21 cellular contexts compared by ENCODE assay signal in genomic region chr6:137471497-137471896, GRCh38. TPM values are rescaled to one million over a fixed set of nuclear protein-coding genes. Genes with fewer than 3 reads are reported as not detected.
A peak's percentile ranks its signal among the peaks of the same experiment; 100 is the strongest.
DNase-seq lines count a peak whose midpoint lies in the region; ATAC-seq and TF ChIP-seq lines count a peak whose summit lies in the region.
"Had no signal": no experiment of that assay in that cellular context is flagged by ENCODE, and none has a peak within 500 bp of the region (broad histone marks: within the 10 kb centered on the region; RNA-seq: fewer than 3 reads in every experiment).

No MANE protein-coding gene starts in this region.

- no peaks in the 10 kb centered on the region for H3K36me3 Mint-ChIP-seq in activated CD4-positive, alpha-beta T cell treated with anti-CD3 and anti-CD28 coated beads, Interleukin-2, amount 10 ng/mL, durations not matched to agents 24 days and 14 days (ENCODE audit: low read depth)
- no peaks in the 10 kb centered on the region for H3K36me3 Mint-ChIP-seq in endodermal cell (ENCODE audit: low read depth)
- H3K36me3 Mint-ChIP-seq: CD8-positive, alpha-beta T cell; IgD-negative memory B cell had no signal

- no peaks in the 10 kb centered on the region for H3K4me1 ChIP-seq in endodermal cell (ENCODE audit: control insufficient read depth, insufficient read depth, low read length)
- H3K4me1 ChIP-seq: A549, BLaER1 had no signal

- H3K27me3 Mint-ChIP-seq in activated CD4-positive, alpha-beta T cell treated with anti-CD3 and anti-CD28 coated beads, Interleukin-2, amount 10 ng/mL, durations not matched to agents 24 days and 14 days: peaks cover 37% of the 10 kb centered on the region
- peaks cover 4% of the 10 kb centered on the region for H3K27me3 Mint-ChIP-seq in endodermal cell (ENCODE audit: insufficient read depth)

- no peak overlapping the region for H3K4me3 ChIP-seq in endodermal cell (ENCODE audit: low read length)
- H3K4me3 ChIP-seq: A549, BLaER1, SK-N-MC had no signal

- ATAC-seq in omental fat pad (ENCODE audit: low FRiP score): no peak
- ATAC-seq in GM18870 (IDR thresholded peaks at IDR 0.05; ENCODE audit: unreplicated experiment): no peak
- ATAC-seq: A549; CD8-positive, alpha-beta T cell had no signal

- no peak overlapping the region for H3K9ac ChIP-seq in endodermal cell (ENCODE audit: extremely low read depth, low read length, poor library complexity, severe bottlenecking)
- H3K9ac ChIP-seq: BLaER1 had no signal

- DNase-seq in activated CD4-positive, alpha-beta T cell treated with anti-CD3 and anti-CD28 coated beads, Interleukin-2, amount 10 ng/mL, durations not matched to agents 24 days and 14 days: peak; percentile 45
- DNase-seq in activated CD4-positive, alpha-beta T cell treated with anti-CD3 and anti-CD28 coated beads, Interleukin-2, amount 50 U/mL, for 4 hours: no peak
- peak; percentile 62 to 90 for DNase-seq in NCI-H446 (lab: John Stamatoyannopoulos, UW)
- DNase-seq in endodermal cell: no peak
- no peak for DNase-seq in omental fat pad (ENCODE audit: low spot score)
- no peak for DNase-seq in NCI-H1930 (lab: John Stamatoyannopoulos, UW)
- DNase-seq in activated CD4-positive, alpha-beta T cell treated with anti-CD3 and anti-CD28 coated beads, Interleukin-2, amount 50 U/mL, for 1 hour: no peak
- DNase-seq: Calu3; CD8-positive, alpha-beta T cell; HCEC 1CT; MM.1S; NCI-H1092; NCI-H526 treated with DMSO at 0.1 percent for 48 hours; SHP77 had no signal

- WGBS in endodermal cell (ENCODE audit: insufficient coverage in 1 of 2, insufficient read length in 1 of 2), 2 experiments: 71 to 80% methylated on average over 4 to 5 of the region's 5 CpGs

- no peaks in the 10 kb centered on the region for H3K9me3 Mint-ChIP-seq in activated CD4-positive, alpha-beta T cell treated with anti-CD3 and anti-CD28 coated beads, Interleukin-2, amount 10 ng/mL, durations not matched to agents 24 days and 14 days
- H3K9me3 Mint-ChIP-seq in endodermal cell: no peaks in the 10 kb centered on the region
- H3K9me3 Mint-ChIP-seq: CD8-positive, alpha-beta T cell had no signal

- H3K27ac ChIP-seq in endodermal cell (ENCODE audit: low read depth, low read length): peak overlapping the region; percentile 46
- H3K27ac ChIP-seq: A549, BLaER1, SK-N-MC had no signal

- H3K4me1 Mint-ChIP-seq in activated CD4-positive, alpha-beta T cell treated with anti-CD3 and anti-CD28 coated beads, Interleukin-2, amount 10 ng/mL, durations not matched to agents 24 days and 14 days: no peaks in the 10 kb centered on the region
- peaks cover 9% of the 10 kb centered on the region for H3K4me1 Mint-ChIP-seq in endodermal cell
- H3K4me1 Mint-ChIP-seq: IgD-negative memory B cell had no signal

- no peak overlapping the region for H3K27ac Mint-ChIP-seq in activated CD4-positive, alpha-beta T cell treated with anti-CD3 and anti-CD28 coated beads, Interleukin-2, amount 10 ng/mL, durations not matched to agents 24 days and 14 days
- H3K27ac Mint-ChIP-seq in endodermal cell: no peak overlapping the region
- H3K27ac Mint-ChIP-seq: CD8-positive, alpha-beta T cell; IgD-negative memory B cell had no signal

- intact Hi-C loops in activated CD4-positive, alpha-beta T cell treated with anti-CD3 and anti-CD28 coated beads, Interleukin-2, amount 10 ng/mL, durations not matched to agents 24 days and 14 days (cut with micrococcal nuclease): no loop called here

- no peaks in the 10 kb centered on the region for H3K9me3 ChIP-seq in endodermal cell (ENCODE audit: control insufficient read depth, low read length)
- H3K9me3 ChIP-seq: A549, BLaER1 had no signal

- no peaks in the 10 kb centered on the region for H3K27me3 ChIP-seq in endodermal cell (ENCODE audit: control insufficient read depth, insufficient read depth, low read length, poor library complexity, severe bottlenecking)
- H3K27me3 ChIP-seq: BLaER1 had no signal

- H3K36me3 ChIP-seq in endodermal cell (ENCODE audit: control insufficient read depth, insufficient read depth, low read length): no peaks in the 10 kb centered on the region
- H3K36me3 ChIP-seq: BLaER1 had no signal

- no peak overlapping the region for H3K4me3 Mint-ChIP-seq in activated CD4-positive, alpha-beta T cell treated with anti-CD3 and anti-CD28 coated beads, Interleukin-2, amount 10 ng/mL, durations not matched to agents 24 days and 14 days
- H3K4me3 Mint-ChIP-seq in endodermal cell: no peak overlapping the region
- H3K4me3 Mint-ChIP-seq: CD8-positive, alpha-beta T cell; IgD-negative memory B cell had no signal

- no peak for TF ChIP-seq CTCF in endodermal cell (conservative IDR thresholded peaks at IDR 0.05)
- no peak for TF ChIP-seq CTCF in omental fat pad (IDR thresholded peaks at IDR 0.05)

RNA-seq across cellular contexts. Expression of gene OLIG3, which starts 22.7 kb away (rescaled TPM):
- not detected in 2 replicates for total RNA-seq in activated CD4-positive, alpha-beta T cell treated with anti-CD3 and anti-CD28 coated beads, Interleukin-2, amount 10 ng/mL, durations not matched to agents 24 days and 14 days
- not detected for total RNA-seq in endodermal cell
- 42.2 TPM for polyA plus RNA-seq in endodermal cell (2013, experiment 1 of 2)
- 31.6 TPM for polyA plus RNA-seq in endodermal cell (2013, experiment 2 of 2)
- not detected for total RNA-seq in omental fat pad
- total RNA-seq: Calu3; CD8-positive, alpha-beta T cell; LHCN-M2; OCI-LY7 had no signal
- polyA plus RNA-seq: A549, IgD-negative memory B cell had no signal

Comparison
In these comparisons a context has a peak if more than half of its experiments do, and no peak if none do; other contexts are left out.
1. DNase-seq: peak in activated CD4-positive, alpha-beta T cell treated with anti-CD3 and anti-CD28 coated beads, Interleukin-2, amount 10 ng/mL, durations not matched to agents 24 days and 14 days (single experiment) and NCI-H446 (2 of 2); none in activated CD4-positive, alpha-beta T cell treated with anti-CD3 and anti-CD28 coated beads, Interleukin-2, amount 50 U/mL, for 4 hours (0 of 2), endodermal cell (single experiment), omental fat pad (single experiment), NCI-H1930 (0 of 2) and activated CD4-positive, alpha-beta T cell treated with anti-CD3 and anti-CD28 coated beads, Interleukin-2, amount 50 U/mL, for 1 hour (single experiment).